Comparison of ENCODE assay signal across 15 cellular contexts in genomic region chr22:35548762-35549106, GRCh38. TPM values are rescaled to one million over a fixed set of nuclear protein-coding genes. Genes with fewer than 3 reads are reported as not detected.
DNase-seq lines count a peak whose midpoint lies in the region; ATAC-seq, FAIRE-seq and TF ChIP-seq lines count a peak whose summit lies in the region.
"Had no signal": no experiment of that assay in that cellular context is flagged by ENCODE, and none has a peak within 500 bp of the region (broad histone marks: within the 10 kb centered on the region; RNA-seq: fewer than 3 reads in every experiment).

No MANE protein-coding gene starts in this region.

- H3K4me3 ChIP-seq in GM23338 (no peak overlapping the region), NT2/D1 (ENCODE audit: insufficient read length, low read depth) (no peak overlapping the region), dorsolateral prefrontal cortex (no peak overlapping the region), neural progenitor cell (no peak overlapping the region)

- H3K27ac Mint-ChIP-seq in GM23338 (peak overlapping the region; percentile 41; the same call in 1 of the 2 replicates), neural progenitor cell (no peak overlapping the region)
- H3K27ac Mint-ChIP-seq: HFFc6 had no signal

- TF ChIP-seq POLR2A in GM12891 (IDR thresholded peaks at IDR 0.05; ENCODE audit: low read depth, low read length) = no peak

- peaks cover 31% of the 10 kb centered on the region for H3K4me1 Mint-ChIP-seq in GM23338
- H3K4me1 Mint-ChIP-seq in neural progenitor cell = peaks cover 33% of the 10 kb centered on the region

- no peak overlapping the region; the same call in 2 of the 3 replicates for H3K4me3 Mint-ChIP-seq in GM23338
- H3K4me3 Mint-ChIP-seq in neural progenitor cell = no peak overlapping the region
- H3K4me3 Mint-ChIP-seq: CD4-positive, alpha-beta memory T cell; HFFc6 had no signal

- no peak for DNase-seq in GM23338 (ENCODE audit: low spot score)
- no peak for DNase-seq in NT2/D1 (ENCODE audit: low read depth, low spot score)
- DNase-seq in dorsolateral prefrontal cortex = no peak
- DNase-seq in neural progenitor cell (ENCODE audit: low spot score) = peak; percentile 62
- DNase-seq in NCI-H345 treated with DMSO at 0.1 percent for 48 hours (lab: John Stamatoyannopoulos, UW; ENCODE audit: unreplicated experiment) = no peak
- DNase-seq in OCI-M2 (lab: John Stamatoyannopoulos, UW; ENCODE audit: unreplicated experiment) = no peak
- no peak for DNase-seq in GM12891 (ENCODE audit: insufficient read length, low spot score)
- DNase-seq: CD4-positive, alpha-beta memory T cell; HFFc6; PC-3 had no signal

- H3F3A ChIP-seq in GM23338 (replicated peaks; ENCODE audit: low read depth) (0 out of 2 replicates have a peak, but pooled peaks cover 5% of the 10 kb centered on the region), neural progenitor cell (ENCODE audit: low read depth) (peaks cover 18% of the 10 kb centered on the region)

- H3K9me3 ChIP-seq in NT2/D1 (ENCODE audit: insufficient read depth, low read length) (no peaks in the 10 kb centered on the region), neural progenitor cell (ENCODE audit: low read depth) (no peaks in the 10 kb centered on the region)
- H3K9me3 ChIP-seq: Caco-2 had no signal

- TF ChIP-seq CTCF in GM23338 (conservative IDR thresholded peaks at IDR 0.05; ENCODE audit: low read depth in 2 of 2) (no peak), dorsolateral prefrontal cortex (IDR thresholded peaks at IDR 0.05 in 54 of 56, conservative IDR thresholded peaks at IDR 0.05 in 2 of 56; ENCODE audit: low read depth in 1 of 56, partially characterized antibody in 56 of 56) (no peak), neural progenitor cell (IDR thresholded peaks at IDR 0.05) (peak; percentile 1)

- H3K79me2 ChIP-seq in GM23338 (replicated peaks; ENCODE audit: insufficient read depth) = no peaks in the 10 kb centered on the region
- H3K79me2 ChIP-seq in neural progenitor cell (ENCODE audit: low read depth) = no peaks in the 10 kb centered on the region

- intact Hi-C loops in dorsolateral prefrontal cortex (cut with DNase I) = no loop called here

- H3K27me3 ChIP-seq in GM23338 (ENCODE audit: insufficient read depth) (no peaks in the 10 kb centered on the region), NT2/D1 (ENCODE audit: insufficient read depth, insufficient read length) (no peaks in the 10 kb centered on the region), dorsolateral prefrontal cortex (no peaks in the 10 kb centered on the region), neural progenitor cell (peaks cover 11% of the 10 kb centered on the region)

- H3K27ac ChIP-seq in GM23338 (ENCODE audit: low read depth) (no peak overlapping the region), dorsolateral prefrontal cortex (peak overlapping the region in 32 of 59 donors; percentile 2 to 70 (median 33)), neural progenitor cell (no peak overlapping the region)
- H3K27ac ChIP-seq: KMS-11 had no signal

- H3K36me3 ChIP-seq in GM23338 (ENCODE audit: insufficient read depth) (no peaks in the 10 kb centered on the region), NT2/D1 (ENCODE audit: insufficient read depth, insufficient read length, low read length) (no peaks in the 10 kb centered on the region), neural progenitor cell (no peaks in the 10 kb centered on the region)

- H3K9me2 ChIP-seq in GM23338 (ENCODE audit: insufficient read depth) = no peaks in the 10 kb centered on the region

- H3K4me2 ChIP-seq in GM23338 (peak overlapping the region; percentile 58; the same call in 1 of the 2 replicates), neural progenitor cell (peak overlapping the region; percentile 16)
- H3K4me2 ChIP-seq: KMS-11 had no signal

- ATAC-seq in GM23338 = peak; percentile 36
- no peak for ATAC-seq in GM19023 (IDR thresholded peaks at IDR 0.05; ENCODE audit: unreplicated experiment)
- ATAC-seq: PC-3 had no signal

- H3K9ac ChIP-seq in NT2/D1 (ENCODE audit: insufficient read length, low read depth) = peak overlapping the region; percentile 36
- H3K9ac ChIP-seq in neural progenitor cell = no peak overlapping the region
- H3K9ac ChIP-seq: KMS-11 had no signal

- H3K27me3 Mint-ChIP-seq in GM23338 (ENCODE audit: insufficient read depth, low read depth, poor library complexity) (peaks cover 35% of the 10 kb centered on the region), neural progenitor cell (ENCODE audit: insufficient read depth, low read depth) (peaks cover 28% of the 10 kb centered on the region)

- H3K4me1 ChIP-seq in GM23338 (ENCODE audit: insufficient read depth) (peaks cover 25% of the 10 kb centered on the region), NT2/D1 (ENCODE audit: insufficient read depth, insufficient read length) (peaks cover 21% of the 10 kb centered on the region), neural progenitor cell (peaks cover 11% of the 10 kb centered on the region)
- H3K4me1 ChIP-seq: Caco-2 had no signal

- H2AFZ ChIP-seq in GM23338 (peak overlapping the region; percentile 69; the same call in 1 of the 2 replicates), neural progenitor cell (replicated peaks) (no peak overlapping the region)

- no peaks in the 10 kb centered on the region for H3K36me3 Mint-ChIP-seq in GM23338 (ENCODE audit: low read depth)
- no peaks in the 10 kb centered on the region for H3K36me3 Mint-ChIP-seq in neural progenitor cell
- H3K36me3 Mint-ChIP-seq: CD4-positive, alpha-beta memory T cell had no signal

- no peaks in the 10 kb centered on the region for H3K9me3 Mint-ChIP-seq in GM23338
- no peaks in the 10 kb centered on the region for H3K9me3 Mint-ChIP-seq in neural progenitor cell
- H3K9me3 Mint-ChIP-seq: HFFc6 had no signal

- H4K20me1 ChIP-seq in GM23338 (replicated peaks; ENCODE audit: insufficient read depth) (no peaks in the 10 kb centered on the region), neural progenitor cell (ENCODE audit: low read depth) (no peaks in the 10 kb centered on the region)

- no peak for FAIRE-seq in GM12891 (lab: Jason Lieb, UNC)
- FAIRE-seq: H54 had no signal

TF ChIP-seq in GM23338, 12 proteins besides CTCF, POLR2A, EP300 and RAD21 (continues in another document):
- no peak for TF ChIP-seq STAT1 (IDR thresholded peaks at IDR 0.05; ENCODE audit: unreplicated experiment)
- TF ChIP-seq CREB1 (CRISPR knock-in tag; IDR thresholded peaks at IDR 0.05; ENCODE audit: low read depth) = no peak
- TF ChIP-seq EZH2 (IDR thresholded peaks at IDR 0.05; ENCODE audit: low read depth, unreplicated experiment) = no peak
- TF ChIP-seq POLR2AphosphoS5 (IDR thresholded peaks at IDR 0.05; ENCODE audit: low read depth) = no peak

TF ChIP-seq in GM12891, 5 proteins besides CTCF, POLR2A, EP300 and RAD21:
- no peak for TF ChIP-seq POLR2AphosphoS5 (IDR thresholded peaks at IDR 0.05; ENCODE audit: low read depth, low read length)
- no peak for TF ChIP-seq SPI1 (IDR thresholded peaks at IDR 0.05; ENCODE audit: low read depth, low read length)
- TF ChIP-seq POU2F2 (IDR thresholded peaks at IDR 0.05; ENCODE audit: low read depth, low read length) = no peak
- TF ChIP-seq TAF1 (IDR thresholded peaks at IDR 0.05; ENCODE audit: low read depth, low read length) = no peak
- no peak for TF ChIP-seq PAX5 (IDR thresholded peaks at IDR 0.05; ENCODE audit: insufficient read depth, low read length, severe bottlenecking)
TF ChIP-seq in GM12891: peak in this region for 0.

RNA-seq across cellular contexts. Expression of gene RASD2, which starts 8.1 kb away (rescaled TPM):
- total RNA-seq in GM23338 (2014; rRNA removed; shearing (Covaris generic)) = 3.2 and 3.6 TPM in 2 replicates
- polyA plus RNA-seq in GM23338 (2016; fragmentation: Nextera tagmentation; extraction: Ambion mirVana) = 1.2 and 1.5 TPM in 2 replicates
- 10 to 100 TPM; 10.5 to 80.1 (median 44.5) TPM for total RNA-seq in dorsolateral prefrontal cortex
- total RNA-seq in neural progenitor cell (ENCODE audit: low replicate concordance) = 0.04 and 0.19 TPM in 2 replicates
- polyA plus RNA-seq in GM12891 (2012; ENCODE audit: low read depth, missing spikeins) = 0.03 TPM
- total RNA-seq: CD4-positive, alpha-beta memory T cell; HFFc6; HT1080 had no signal

Comparison
In these comparisons a context has a peak if more than half of its experiments do, and no peak if none do; other contexts are left out.
1. H3K27ac ChIP-seq: peak in dorsolateral prefrontal cortex (32 of 59); none in GM23338 (single experiment) and neural progenitor cell (single experiment).